Comparison of ENCODE assay signal across 8 cellular contexts in the genomic region with DNA sequence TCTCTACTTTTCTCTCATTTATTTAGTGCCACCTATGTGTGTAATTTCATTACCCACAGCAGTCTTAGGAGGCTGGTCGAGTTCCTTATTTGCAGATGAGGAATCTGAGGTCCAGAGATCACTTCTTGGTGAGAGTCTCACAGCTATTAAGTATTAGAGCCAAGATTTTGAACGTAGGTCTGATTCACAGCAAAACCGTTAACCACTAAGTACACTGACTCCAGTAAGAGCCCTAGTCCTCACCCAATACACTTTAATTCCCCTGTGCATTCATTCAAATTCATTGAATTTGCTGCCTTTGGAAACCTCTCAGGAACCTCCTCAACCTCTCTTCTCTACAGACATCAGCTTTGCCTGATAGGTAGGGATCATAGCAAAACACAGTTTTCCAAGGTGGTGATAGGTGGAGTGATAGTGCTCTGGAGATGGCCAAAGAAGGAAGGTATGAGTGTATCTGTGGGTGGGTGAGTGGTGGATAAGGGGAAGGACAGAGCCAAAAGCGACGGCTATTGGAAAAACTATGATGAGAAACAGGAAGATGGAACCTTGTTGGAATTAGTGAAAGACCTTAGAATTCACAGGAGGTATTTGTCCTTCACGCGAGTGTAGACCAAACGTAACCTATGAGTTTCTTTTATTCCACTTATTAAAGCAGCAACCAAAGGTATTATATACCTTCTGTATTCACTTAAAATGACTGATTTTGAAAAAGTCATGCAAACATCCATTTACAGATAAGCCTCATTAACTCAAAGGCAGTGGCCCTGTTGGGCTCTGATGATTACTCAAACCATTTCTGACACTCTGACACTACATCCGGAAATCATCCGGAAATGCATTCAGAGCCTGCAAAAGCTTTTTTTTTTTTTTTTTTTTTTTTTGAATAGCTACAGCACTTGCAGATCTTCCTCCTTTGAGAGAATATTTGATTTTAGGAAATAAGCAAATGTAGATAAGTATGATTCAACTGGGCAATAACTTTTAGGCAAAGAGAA. TPM values are rescaled to one million over a fixed set of nuclear protein-coding genes. Genes with fewer than 3 reads are reported as not detected.
DNase-seq lines count a peak whose midpoint lies in the region; ATAC-seq and TF ChIP-seq lines count a peak whose summit lies in the region.

No MANE protein-coding gene starts in this region.

- H3K27me3 ChIP-seq in effector memory CD4-positive, alpha-beta T cell (replicated peaks; ENCODE audit: control insufficient read depth, insufficient read depth, low read length, poor library complexity, severe bottlenecking) = no peaks in the 10 kb centered on the region
- H3K27me3 ChIP-seq in upper lobe of right lung (no peaks in the 10 kb centered on the region), adrenal gland (no peaks in the 10 kb centered on the region)

- TF ChIP-seq CTCF in GM13976 (IDR thresholded peaks at IDR 0.05; ENCODE audit: borderline replicate concordance, control extremely low read depth, extremely low read depth, insufficient read depth, missing control alignments) = no peak
- TF ChIP-seq CTCF in upper lobe of right lung (IDR thresholded peaks at IDR 0.05) = no peak
- TF ChIP-seq CTCF in adrenal gland (IDR thresholded peaks at IDR 0.05) = no peak

- ATAC-seq in GM21526 (IDR thresholded peaks at IDR 0.05; ENCODE audit: low FRiP score, unreplicated experiment) (peak; percentile 86), upper lobe of right lung (no peak)

- no peaks in the 10 kb centered on the region for H3K36me3 ChIP-seq in KOPT-K1 (ENCODE audit: insufficient read depth, low read length)
- H3K36me3 ChIP-seq in effector memory CD4-positive, alpha-beta T cell (ENCODE audit: control insufficient read depth, insufficient read depth, low read length) = no peaks in the 10 kb centered on the region
- no peaks in the 10 kb centered on the region for H3K36me3 ChIP-seq in upper lobe of right lung
- no peaks in the 10 kb centered on the region for H3K36me3 ChIP-seq in adrenal gland (replicated peaks in 1 of 2)

- DNase-seq in GM13976 (ENCODE audit: low spot score) = peak; percentile 25
- peak in 1 of 3 donors; percentile 19 for DNase-seq in effector memory CD4-positive, alpha-beta T cell
- DNase-seq in upper lobe of right lung = no peak
- no peak for DNase-seq in SHP77 (lab: John Stamatoyannopoulos, UW)
- DNase-seq in adrenal gland = no peak
- DNase-seq in activated CD8-positive, alpha-beta memory T cell treated with anti-CD3 and anti-CD28 coated beads for 24 hours = no peak

- H3K27ac ChIP-seq in KOPT-K1 (ENCODE audit: low read depth, low read length, poor library complexity, severe bottlenecking) (peak overlapping the region; percentile 21), upper lobe of right lung (no peak overlapping the region), adrenal gland (no peak overlapping the region)
- peak overlapping the region; percentile 51 for H3K27ac ChIP-seq in effector memory CD4-positive, alpha-beta T cell (ENCODE audit: insufficient read depth, low read length, poor library complexity, severe bottlenecking)

- no peak overlapping the region for H3K4me3 ChIP-seq in effector memory CD4-positive, alpha-beta T cell (ENCODE audit: insufficient read depth, low read depth, low read length, poor library complexity, severe bottlenecking)
- H3K4me3 ChIP-seq in upper lobe of right lung (no peak overlapping the region), adrenal gland (no peak overlapping the region)

- intact Hi-C loops in upper lobe of right lung (cut with DNase I) = no loop called here
- intact Hi-C loops in adrenal gland (cut with DNase I) = no loop called here

- H3K9me3 ChIP-seq in KOPT-K1 (ENCODE audit: insufficient read depth, low read length, poor library complexity, severe bottlenecking) (no peaks in the 10 kb centered on the region), upper lobe of right lung (no peaks in the 10 kb centered on the region), adrenal gland (replicated peaks in 1 of 3) (no peaks in the 10 kb centered on the region)
- H3K9me3 ChIP-seq in effector memory CD4-positive, alpha-beta T cell (ENCODE audit: control insufficient read depth, low read length) = no peaks in the 10 kb centered on the region

- H3K4me1 ChIP-seq in effector memory CD4-positive, alpha-beta T cell (ENCODE audit: control insufficient read depth, insufficient read depth, low read length, poor library complexity, severe bottlenecking) = peaks cover 6% of the 10 kb centered on the region
- H3K4me1 ChIP-seq in upper lobe of right lung = no peaks in the 10 kb centered on the region
- peaks cover 0 to 23% of the 10 kb centered on the region in 2 donors for H3K4me1 ChIP-seq in adrenal gland (replicated peaks in 1 of 2)

- in situ Hi-C loops in GM13976 (cut with MboI; ENCODE audit: low sequenced_read_pairs, unreplicated experiment) = no loop called here

- 52 to 64% (median 58%) methylated on average over 10 of the region's 10 CpGs for WGBS in adrenal gland, 4 donors

- no peak for TF ChIP-seq POLR2A in adrenal gland (IDR thresholded peaks at IDR 0.05)

RNA-seq across cellular contexts. Expression of a gene that starts 6.3 kb away (rescaled TPM):
- 51.2 TPM for total RNA-seq in upper lobe of right lung
- 10 to 100 TPM; 11.3 to 32.7 (median 28.2) TPM for total RNA-seq in adrenal gland
- 10 to 100 TPM; 16.6 to 33.7 (median 30.2) TPM for polyA plus RNA-seq in adrenal gland

Comparison
In these comparisons a context has a peak if more than half of its experiments do, and no peak if none do; other contexts are left out.
1. H3K27ac ChIP-seq: peak in KOPT-K1 (single experiment) and effector memory CD4-positive, alpha-beta T cell (single experiment); none in upper lobe of right lung (single experiment) and adrenal gland (0 of 5).